21 cellular contexts compared by ENCODE assay signal in the genomic region with DNA sequence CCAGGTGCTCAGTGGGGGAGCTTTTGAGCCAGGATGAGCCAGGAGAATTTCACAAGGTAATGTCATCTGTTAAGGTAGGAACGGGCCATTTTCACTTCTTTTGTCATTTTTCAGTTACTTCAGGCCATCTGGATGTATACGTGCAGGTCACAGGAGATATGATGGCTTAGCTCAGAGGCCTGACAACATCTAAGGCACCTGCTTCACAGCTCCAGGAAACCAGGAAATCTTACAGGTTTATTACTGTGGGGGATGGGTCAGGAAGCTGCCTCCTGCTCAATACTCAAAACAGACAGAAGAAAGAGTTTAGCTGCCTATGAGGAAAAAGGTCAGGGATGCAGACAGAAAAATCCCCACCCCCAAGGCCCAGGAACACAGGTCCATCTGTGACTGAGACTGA.
DNase-seq lines count a peak whose midpoint lies in the region; ATAC-seq and TF ChIP-seq lines count a peak whose summit lies in the region.
"Had no signal": no experiment of that assay in that cellular context is flagged by ENCODE, and none has a peak within 500 bp of the region (broad histone marks: within the 10 kb centered on the region; RNA-seq: fewer than 3 reads in every experiment).

No MANE protein-coding gene starts in this region.

- no peak overlapping the region for H3K27ac ChIP-seq in GM23248
- no peak overlapping the region for H3K27ac ChIP-seq in neural progenitor cell
- H3K27ac ChIP-seq: A549, KMS-11, PC-9, RWPE1 had no signal

- H3K4me3 ChIP-seq in Jurkat, Clone E6-1 (ENCODE audit: low read length): no peak overlapping the region
- H3K4me3 ChIP-seq in GM23248 (no peak overlapping the region), neural progenitor cell (no peak overlapping the region)
- H3K4me3 ChIP-seq: A549, PC-9 had no signal

- no peaks in the 10 kb centered on the region for H3K4me1 Mint-ChIP-seq in neural progenitor cell
- H3K4me1 Mint-ChIP-seq: B cell, CD14-positive monocyte had no signal

- ATAC-seq in left colon (peak; percentile 85), SK-N-SH treated with all-trans-retinoic acid at 6 μM for 48 hours (no peak)
- ATAC-seq: A549 had no signal

- H3F3A ChIP-seq in GM23248 (ENCODE audit: insufficient read depth): no peaks in the 10 kb centered on the region
- no peaks in the 10 kb centered on the region for H3F3A ChIP-seq in neural progenitor cell (ENCODE audit: low read depth)

- no peaks in the 10 kb centered on the region for H3K9me3 Mint-ChIP-seq in neural progenitor cell

- peak; percentile 1 for DNase-seq in ELF-1 (ENCODE audit: low read depth, low spot score)
- DNase-seq in Jurkat, Clone E6-1 (ENCODE audit: low read depth, low spot score): peak; percentile 3
- peak; percentile 12 for DNase-seq in cerebellar cortex (ENCODE audit: low spot score)
- peak in 1 of 2 donors; percentile 4 for DNase-seq in left colon
- no peak for DNase-seq in GM23248
- DNase-seq in neural progenitor cell (ENCODE audit: low spot score): no peak
- no peak for DNase-seq in RKO (ENCODE audit: low spot score)
- DNase-seq: DND-41, MV-4-11, NCI-H1105 treated with DMSO at 0.1 percent for 48 hours, NCI-H2029 treated with DMSO at 0.1 percent for 48 hours, NCI-H226, NCI-H526, PC-9, SIG-M5 had no signal

- no peaks in the 10 kb centered on the region for H3K9me2 ChIP-seq in GM23248 (ENCODE audit: insufficient read depth)

- H3K27ac Mint-ChIP-seq in neural progenitor cell: no peak overlapping the region
- H3K27ac Mint-ChIP-seq: B cell, CD14-positive monocyte had no signal

- no peak overlapping the region for H3K4me2 ChIP-seq in GM23248 (ENCODE audit: unreplicated experiment)
- no peak overlapping the region for H3K4me2 ChIP-seq in neural progenitor cell
- H3K4me2 ChIP-seq: A549, KMS-11, PC-9 had no signal

- intact Hi-C loops in left colon (cut with DNase I, micrococcal nuclease): no loop called here

- H3K27me3 Mint-ChIP-seq in neural progenitor cell (ENCODE audit: insufficient read depth, low read depth): no peaks in the 10 kb centered on the region
- H3K27me3 Mint-ChIP-seq: B cell had no signal

- WGBS in GM23248 (ENCODE audit: low coverage in 1 of 2, low lambda C conversion rate in 2 of 2, missing lambda C conversion rate in 2 of 2), 2 experiments: 3 to 7% methylated on average over 2 of the region's 2 CpGs

- no peak for TF ChIP-seq CTCF in neural progenitor cell (IDR thresholded peaks at IDR 0.05)

- in situ Hi-C loops in GM23248 (cut with MboI): no loop called here

- H2AFZ ChIP-seq in GM23248: no peak overlapping the region
- no peak overlapping the region for H2AFZ ChIP-seq in neural progenitor cell (replicated peaks)
- H2AFZ ChIP-seq: PC-9 had no signal

- no peaks in the 10 kb centered on the region for H3K79me2 ChIP-seq in GM23248 (ENCODE audit: insufficient read depth)
- no peaks in the 10 kb centered on the region for H3K79me2 ChIP-seq in neural progenitor cell (ENCODE audit: low read depth)

- no peaks in the 10 kb centered on the region for H3K36me3 ChIP-seq in GM23248 (ENCODE audit: low read depth)
- H3K36me3 ChIP-seq in neural progenitor cell: no peaks in the 10 kb centered on the region

- no peaks in the 10 kb centered on the region for H3K4me1 ChIP-seq in GM23248 (ENCODE audit: insufficient read depth)
- H3K4me1 ChIP-seq in neural progenitor cell: no peaks in the 10 kb centered on the region
- H3K4me1 ChIP-seq: A549 had no signal

- no peaks in the 10 kb centered on the region for H4K20me1 ChIP-seq in GM23248 (ENCODE audit: insufficient read depth)
- no peaks in the 10 kb centered on the region for H4K20me1 ChIP-seq in neural progenitor cell (ENCODE audit: low read depth)

- H3K27me3 ChIP-seq in GM23248 (replicated peaks; ENCODE audit: insufficient read depth) (no peaks in the 10 kb centered on the region), neural progenitor cell (no peaks in the 10 kb centered on the region)

- H3K9me3 ChIP-seq in GM23248 (ENCODE audit: low read depth): no peaks in the 10 kb centered on the region
- H3K9me3 ChIP-seq in neural progenitor cell (ENCODE audit: low read depth): no peaks in the 10 kb centered on the region
- H3K9me3 ChIP-seq: A549 had no signal

- H3K9ac ChIP-seq in GM23248 (no peak overlapping the region), neural progenitor cell (no peak overlapping the region)
- H3K9ac ChIP-seq: KMS-11 had no signal

- H3K36me3 Mint-ChIP-seq in neural progenitor cell: no peaks in the 10 kb centered on the region
- H3K36me3 Mint-ChIP-seq: CD14-positive monocyte had no signal

- no peak overlapping the region for H3K4me3 Mint-ChIP-seq in neural progenitor cell
- H3K4me3 Mint-ChIP-seq: B cell, CD14-positive monocyte had no signal

TF ChIP-seq in SK-N-SH treated with all-trans-retinoic acid at 6 μM for 48 hours, 23 proteins besides CTCF, POLR2A, EP300 and RAD21:
- TF ChIP-seq CSDC2 (CRISPR knock-in tag; IDR thresholded peaks at IDR 0.05): no peak
- TF ChIP-seq CSRNP3 (CRISPR knock-in tag; IDR thresholded peaks at IDR 0.05): no peak
- no peak for TF ChIP-seq SNAI2 (CRISPR knock-in tag; IDR thresholded peaks at IDR 0.05)
- no peak for TF ChIP-seq ZC3H10 (CRISPR knock-in tag; IDR thresholded peaks at IDR 0.05)
- TF ChIP-seq RARB (CRISPR knock-in tag; IDR thresholded peaks at IDR 0.05): no peak

Comparison
In these comparisons a context has a peak if more than half of its experiments do, and no peak if none do; other contexts are left out.
1. DNase-seq: peak in ELF-1 (single experiment), Jurkat, Clone E6-1 (single experiment) and cerebellar cortex (single experiment); none in GM23248 (single experiment), neural progenitor cell (single experiment) and RKO (single experiment).